ENCODE assay signal across 1 cellular context in the genomic region with DNA sequence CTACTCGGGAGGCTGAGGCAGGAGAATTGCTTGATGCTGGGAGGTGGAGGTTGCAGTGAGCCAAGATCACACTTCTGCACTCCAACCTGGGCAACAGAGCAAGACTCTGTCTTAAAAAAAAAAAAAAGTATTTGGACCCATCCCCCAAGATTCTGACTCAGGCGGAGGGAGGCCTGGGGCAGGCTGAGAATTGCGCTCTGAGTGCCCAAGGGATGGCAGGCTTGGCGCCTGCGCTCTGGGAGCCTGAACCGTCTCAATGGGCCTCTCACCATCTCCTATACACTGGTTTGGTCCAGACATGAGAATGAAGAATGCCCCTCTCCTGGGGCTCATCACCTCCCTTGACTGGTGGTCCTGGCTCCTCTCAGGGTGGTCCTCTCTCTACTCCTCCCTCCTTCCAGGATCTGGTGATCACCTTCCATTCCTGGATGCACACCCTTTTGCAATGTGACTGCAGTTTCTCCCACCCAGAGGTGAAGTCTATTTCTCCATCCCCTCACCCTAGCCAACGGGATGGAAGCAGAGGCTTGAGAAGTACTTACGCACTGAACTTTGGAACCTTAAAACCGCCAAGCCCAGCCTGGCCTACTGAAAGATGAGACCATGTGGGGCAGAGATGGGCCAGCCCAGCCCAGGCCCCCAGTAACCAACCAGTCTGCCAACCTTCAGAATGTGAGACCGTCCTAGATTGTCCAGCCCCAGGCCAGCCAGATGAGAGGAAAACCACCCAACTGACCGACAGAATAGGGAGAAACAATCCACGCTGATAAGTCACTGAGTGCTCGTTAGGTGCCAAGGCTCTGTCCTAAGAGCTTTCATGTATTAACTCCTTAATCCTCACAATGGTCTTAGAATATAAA.
TF ChIP-seq lines count a peak whose summit lies in the region.

No MANE protein-coding gene starts in this region.

TF ChIP-seq in SK-N-SH, 30 proteins besides CTCF, POLR2A, EP300 and RAD21:
- TF ChIP-seq, protein P1, sequence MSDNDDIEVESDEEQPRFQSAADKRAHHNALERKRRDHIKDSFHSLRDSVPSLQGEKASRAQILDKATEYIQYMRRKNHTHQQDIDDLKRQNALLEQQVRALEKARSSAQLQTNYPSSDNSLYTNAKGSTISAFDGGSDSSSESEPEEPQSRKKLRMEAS (IDR thresholded peaks at IDR 0.05; ENCODE audit: low read depth) = no peak
- TF ChIP-seq USF1 (IDR thresholded peaks at IDR 0.05; ENCODE audit: borderline replicate concordance, low read depth) (no peak), RXRA (IDR thresholded peaks at IDR 0.05; ENCODE audit: borderline replicate concordance, low read depth) (no peak), NFIC (IDR thresholded peaks at IDR 0.05; ENCODE audit: borderline replicate concordance) (no peak), FOXM1 (IDR thresholded peaks at IDR 0.05; ENCODE audit: low read depth) (no peak), GABPA (IDR thresholded peaks at IDR 0.05; ENCODE audit: low read depth) (no peak), USF2 (IDR thresholded peaks at IDR 0.05; ENCODE audit: borderline replicate concordance, low read depth, low read length) (no peak), YY1 (IDR thresholded peaks at IDR 0.05; ENCODE audit: low read depth) (no peak), RFX5 (IDR thresholded peaks at IDR 0.05; ENCODE audit: low read length) (no peak)
